In the genomic region with DNA sequence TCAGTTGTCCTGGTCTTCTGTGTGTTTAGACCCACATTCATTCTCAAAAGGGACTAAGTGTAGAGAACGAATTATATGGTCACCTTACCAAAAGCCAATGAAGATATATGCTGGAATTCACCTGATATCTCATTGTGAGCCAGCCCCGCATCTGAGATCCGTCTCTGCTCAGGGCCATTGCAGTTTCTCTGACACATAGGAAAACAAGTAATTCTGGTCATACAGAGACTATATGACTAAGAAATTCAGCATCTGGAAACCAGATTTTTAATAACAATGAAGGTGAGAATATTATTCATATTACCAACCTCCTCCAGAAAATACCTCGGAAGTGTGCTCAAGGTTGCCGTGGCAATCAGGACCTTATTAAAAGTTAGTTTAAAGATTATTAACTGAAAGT, we compare ENCODE assay signal across 26 cellular contexts.
"Had no signal": no experiment of that assay in that cellular context is flagged by ENCODE, and none has a peak within 500 bp of the region (broad histone marks: within the 10 kb centered on the region; RNA-seq: fewer than 3 reads in every experiment).

No MANE protein-coding gene starts in this region.

- H3K4me1 ChIP-seq: esophagus muscularis mucosa, heart right ventricle, parathyroid adenoma, psoas muscle, right atrium auricular region, suprapubic skin, tibial artery had no signal

- H3K79me2 ChIP-seq: parathyroid adenoma had no signal

- ATAC-seq: activated T-helper 17 cell treated with anti-CD3 and anti-CD28 coated beads, Interleukin-2, amount 50 U/mL, for 72 hours; heart right ventricle; naive thymus-derived CD8-positive, alpha-beta T cell; psoas muscle; stimulated activated naive B cell treated with anti-CD40 and anti-IgM and Interleukin-4, amounts not matched to agents 10 μg/mL and 1 μg/mL and 100 μg/mL, for 72 hours had no signal

- H3K36me3 ChIP-seq: brain microvascular endothelial cell, esophagus muscularis mucosa, heart right ventricle, right atrium auricular region, suprapubic skin, tibial artery had no signal

- H3K4me3 ChIP-seq: esophagus muscularis mucosa, heart right ventricle, psoas muscle, right atrium auricular region, smooth muscle cell, suprapubic skin, tibial artery had no signal

- H3K9ac ChIP-seq: parathyroid adenoma had no signal

- H2AFZ ChIP-seq: parathyroid adenoma had no signal

- DNase-seq: activated CD4-positive, alpha-beta memory T cell treated with anti-CD3 and anti-CD28 coated beads for 36 hours; activated CD4-positive, alpha-beta T cell treated with anti-CD3 and anti-CD28 coated beads, Interleukin-2, amount 10 ng/mL, durations not matched to agents 24 days and 14 days; activated CD4-positive, CD25-positive, alpha-beta regulatory T cell treated with anti-CD3 and anti-CD28 coated beads, Interleukin-2, amount 50 U/mL, for 72 hours; activated CD8-positive, alpha-beta memory T cell treated with anti-CD3 and anti-CD28 coated beads, Interleukin-2, amount 50 U/mL, for 48 hours; activated gamma-delta T cell treated with Interleukin-2 at 50 U/mL for 16 hours; activated naive CD4-positive, alpha-beta T cell treated with anti-CD3 and anti-CD28 coated beads, Interleukin-2, amount 50 U/mL, for 16 hours; activated T-cell treated with anti-CD3 and anti-CD28 coated beads, Interleukin-2, amount 50 U/mL, for 24 hours; amniotic stem cell; brain microvascular endothelial cell; caudate nucleus; cortex of kidney; foreskin melanocyte; heart right ventricle; naive thymus-derived CD8-positive, alpha-beta T cell; occipital lobe; psoas muscle; stimulated activated CD4-positive, alpha-beta T cell treated with anti-CD3 and anti-CD28 coated beads, Interleukin-15, amount 100 ng/mL, for 24 hours; stimulated activated CD4-positive, alpha-beta T cell treated with anti-CD3 and anti-CD28 coated beads, Interleukin-2, amount 100 ng/mL, for 24 hours; stimulated activated naive B cell treated with anti-CD40 and anti-IgM and Interleukin-4, amounts not matched to agents 10 μg/mL and 1 μg/mL and 100 μg/mL, for 72 hours; tibial artery had no signal

- H3K27me3 ChIP-seq: brain microvascular endothelial cell, esophagus muscularis mucosa, right atrium auricular region, suprapubic skin, tibial artery had no signal

- H3K27ac ChIP-seq: brain microvascular endothelial cell, esophagus muscularis mucosa, heart right ventricle, parathyroid adenoma, psoas muscle, right atrium auricular region, suprapubic skin, tibial artery had no signal

- H3K4me2 ChIP-seq: smooth muscle cell had no signal

- H3K9me3 ChIP-seq: esophagus muscularis mucosa, heart right ventricle, psoas muscle, right atrium auricular region, suprapubic skin, tibial artery had no signal
